19 cellular contexts compared by ENCODE assay signal in genomic region chr2:133821107-133821760, GRCh38.
DNase-seq lines count a peak whose midpoint lies in the region; ATAC-seq and TF ChIP-seq lines count a peak whose summit lies in the region.
"Had no signal": no experiment of that assay in that cellular context is flagged by ENCODE, and none has a peak within 500 bp of the region (broad histone marks: within the 10 kb centered on the region; RNA-seq: fewer than 3 reads in every experiment).

No MANE protein-coding gene starts in this region.

- POLR2A ChIA-PET in SK-N-SH (lab: Yijun Ruan, JAX): no interaction called here

- no peak overlapping the region for H3K4me3 Mint-ChIP-seq in immature natural killer cell
- H3K4me3 Mint-ChIP-seq: activated naive CD4-positive, alpha-beta T cell treated with anti-CD3 and anti-CD28 coated beads, Interleukin-2, amount 10 ng/mL, durations not matched to agents 7 days and 5 days; CD8-positive, alpha-beta memory T cell had no signal

- no peaks in the 10 kb centered on the region for H3K9me3 ChIP-seq in SK-N-SH
- H3K9me3 ChIP-seq: neutrophil had no signal

- CTCF ChIA-PET in SK-N-SH (lab: Yijun Ruan, JAX): no interaction called here

- 0 out of 2 replicates have a peak overlapping the region, but pooled peaks have one; percentile 30 for H2AFZ ChIP-seq in SK-N-SH (ENCODE audit: low read depth)

- no peaks in the 10 kb centered on the region for H3K36me3 Mint-ChIP-seq in immature natural killer cell
- H3K36me3 Mint-ChIP-seq: activated naive CD4-positive, alpha-beta T cell treated with anti-CD3 and anti-CD28 coated beads, Interleukin-2, amount 10 ng/mL, durations not matched to agents 7 days and 5 days; CD8-positive, alpha-beta memory T cell had no signal

- DNase-seq in SK-N-SH (no peak), astrocyte of the hippocampus (ENCODE audit: low read depth, low spot score) (peak; percentile 65), glomerular visceral epithelial cell (ENCODE audit: extremely low spot score) (peak; percentile 72), immature natural killer cell (no peak), left lobe of liver (ENCODE audit: low spot score) (no peak), SIG-M5 (lab: John Stamatoyannopoulos, UW) (no peak), HuH-7 (ENCODE audit: low spot score) (no peak)
- DNase-seq: activated CD4-positive, alpha-beta T cell treated with anti-CD3 and anti-CD28 coated beads for 4 hours; activated CD8-positive, alpha-beta memory T cell treated with anti-CD3 and anti-CD28 coated beads, Interleukin-2, amount 50 U/mL, for 48 hours; activated naive CD4-positive, alpha-beta T cell treated with anti-CD3 and anti-CD28 coated beads, Interleukin-2, amount 10 ng/mL, durations not matched to agents 7 days and 5 days; CD8-positive, alpha-beta memory T cell; effector memory CD4-positive, alpha-beta T cell; H7; NCI-H82; stimulated activated CD4-positive, alpha-beta T cell treated with anti-CD3 and anti-CD28 coated beads, Interleukin-4, amount 100 ng/mL, for 24 hours had no signal

- H3K9me3 Mint-ChIP-seq in immature natural killer cell: peaks cover 0 to 2% (median 0%) of the 10 kb centered on the region in 6 donors
- H3K9me3 Mint-ChIP-seq: activated naive CD4-positive, alpha-beta T cell treated with anti-CD3 and anti-CD28 coated beads, Interleukin-2, amount 10 ng/mL, durations not matched to agents 7 days and 5 days; CD8-positive, alpha-beta memory T cell had no signal

- no peaks in the 10 kb centered on the region for H3K36me3 ChIP-seq in SK-N-SH (replicated peaks in 1 of 2; ENCODE audit: control insufficient read depth in 1 of 2, insufficient read depth in 2 of 2, low read length in 1 of 2)
- H3K36me3 ChIP-seq: neutrophil had no signal

- no peak for ATAC-seq in SK-N-SH treated with all-trans-retinoic acid at 6 μM for 48 hours
- ATAC-seq in left lobe of liver: no peak
- ATAC-seq: Right ventricle myocardium inferior had no signal

- no peak for TF ChIP-seq EP300 in SK-N-SH (IDR thresholded peaks at IDR 0.05; ENCODE audit: borderline replicate concordance in 1 of 2, low read depth in 1 of 2, low read length in 1 of 2)

- no peaks in the 10 kb centered on the region for H3K9me2 ChIP-seq in SK-N-SH

- no peak overlapping the region for H3K27ac Mint-ChIP-seq in immature natural killer cell
- H3K27ac Mint-ChIP-seq: activated naive CD4-positive, alpha-beta T cell treated with anti-CD3 and anti-CD28 coated beads, Interleukin-2, amount 10 ng/mL, durations not matched to agents 7 days and 5 days; CD8-positive, alpha-beta memory T cell had no signal

- no peak overlapping the region for H3K4me2 ChIP-seq in SK-N-SH

- H3K79me2 ChIP-seq in SK-N-SH (ENCODE audit: insufficient read depth): no peaks in the 10 kb centered on the region

- WGBS in SK-N-SH (ENCODE audit: low lambda C conversion rate): 78% methylated on average over 3 of the region's 3 CpGs

- H3K27me3 Mint-ChIP-seq in immature natural killer cell (ENCODE audit: low read depth in 3 of 3): peaks cover 0 to 5% (median 4%) of the 10 kb centered on the region in 3 donors
- H3K27me3 Mint-ChIP-seq: activated naive CD4-positive, alpha-beta T cell treated with anti-CD3 and anti-CD28 coated beads, Interleukin-2, amount 10 ng/mL, durations not matched to agents 7 days and 5 days had no signal

- no peaks in the 10 kb centered on the region for H4K20me1 ChIP-seq in SK-N-SH (ENCODE audit: insufficient read depth)

- peaks cover 24% of the 10 kb centered on the region for H3F3A ChIP-seq in SK-N-SH (replicated peaks; ENCODE audit: insufficient read depth)

- TF ChIP-seq RAD21 in SK-N-SH (IDR thresholded peaks at IDR 0.05; ENCODE audit: low read length): no peak

- H3K9ac ChIP-seq in SK-N-SH: no peak overlapping the region

- H3K4me1 Mint-ChIP-seq in immature natural killer cell: no peaks in the 10 kb centered on the region
- H3K4me1 Mint-ChIP-seq: activated naive CD4-positive, alpha-beta T cell treated with anti-CD3 and anti-CD28 coated beads, Interleukin-2, amount 10 ng/mL, durations not matched to agents 7 days and 5 days; CD8-positive, alpha-beta memory T cell had no signal

- H3K4me1 ChIP-seq in SK-N-SH (ENCODE audit: control insufficient read depth in 1 of 2, insufficient read depth in 2 of 2, low read depth in 1 of 2, low read length in 1 of 2): peaks cover 5 to 40% of the 10 kb centered on the region in 2 experiments

- H3K27me3 ChIP-seq in SK-N-SH (ENCODE audit: insufficient read depth): no peaks in the 10 kb centered on the region
- H3K27me3 ChIP-seq: neutrophil had no signal

- no peak overlapping the region for H3K4me3 ChIP-seq in SK-N-SH (ENCODE audit: low read depth in 2 of 2, low read length in 1 of 2)

- H3K27ac ChIP-seq in SK-N-SH (ENCODE audit: low read depth in 2 of 2, low read length in 1 of 2): peak overlapping the region in 1 of 2 experiments; percentile 25; a peak in 1 of 4 replicates
- H3K27ac ChIP-seq: 22Rv1, neutrophil had no signal

- TF ChIP-seq CTCF in SK-N-SH (IDR thresholded peaks at IDR 0.05): no peak

TF ChIP-seq in SK-N-SH, 30 proteins besides CTCF, POLR2A, EP300 and RAD21 (continues in another document):
- TF ChIP-seq, protein P1, sequence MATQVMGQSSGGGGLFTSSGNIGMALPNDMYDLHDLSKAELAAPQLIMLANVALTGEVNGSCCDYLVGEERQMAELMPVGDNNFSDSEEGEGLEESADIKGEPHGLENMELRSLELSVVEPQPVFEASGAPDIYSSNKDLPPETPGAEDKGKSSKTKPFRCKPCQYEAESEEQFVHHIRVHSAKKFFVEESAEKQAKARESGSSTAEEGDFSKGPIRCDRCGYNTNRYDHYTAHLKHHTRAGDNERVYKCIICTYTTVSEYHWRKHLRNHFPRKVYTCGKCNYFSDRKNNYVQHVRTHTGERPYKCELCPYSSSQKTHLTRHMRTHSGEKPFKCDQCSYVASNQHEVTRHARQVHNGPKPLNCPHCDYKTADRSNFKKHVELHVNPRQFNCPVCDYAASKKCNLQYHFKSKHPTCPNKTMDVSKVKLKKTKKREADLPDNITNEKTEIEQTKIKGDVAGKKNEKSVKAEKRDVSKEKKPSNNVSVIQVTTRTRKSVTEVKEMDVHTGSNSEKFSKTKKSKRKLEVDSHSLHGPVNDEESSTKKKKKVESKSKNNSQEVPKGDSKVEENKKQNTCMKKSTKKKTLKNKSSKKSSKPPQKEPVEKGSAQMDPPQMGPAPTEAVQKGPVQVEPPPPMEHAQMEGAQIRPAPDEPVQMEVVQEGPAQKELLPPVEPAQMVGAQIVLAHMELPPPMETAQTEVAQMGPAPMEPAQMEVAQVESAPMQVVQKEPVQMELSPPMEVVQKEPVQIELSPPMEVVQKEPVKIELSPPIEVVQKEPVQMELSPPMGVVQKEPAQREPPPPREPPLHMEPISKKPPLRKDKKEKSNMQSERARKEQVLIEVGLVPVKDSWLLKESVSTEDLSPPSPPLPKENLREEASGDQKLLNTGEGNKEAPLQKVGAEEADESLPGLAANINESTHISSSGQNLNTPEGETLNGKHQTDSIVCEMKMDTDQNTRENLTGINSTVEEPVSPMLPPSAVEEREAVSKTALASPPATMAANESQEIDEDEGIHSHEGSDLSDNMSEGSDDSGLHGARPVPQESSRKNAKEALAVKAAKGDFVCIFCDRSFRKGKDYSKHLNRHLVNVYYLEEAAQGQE (IDR thresholded peaks at IDR 0.05; ENCODE audit: low read depth, low read length): no peak
- 0 out of 2 replicates have a peak, but pooled peaks have one; percentile 12 for TF ChIP-seq PBX3 (IDR thresholded peaks at IDR 0.05)

TF ChIP-seq in SK-N-SH treated with all-trans-retinoic acid at 6 μM for 48 hours, 23 proteins besides CTCF, POLR2A, EP300 and RAD21 (continues in another document):
- TF ChIP-seq ISL1 (CRISPR knock-in tag; IDR thresholded peaks at IDR 0.05) (no peak), CSRNP3 (CRISPR knock-in tag; IDR thresholded peaks at IDR 0.05) (no peak), BACH2 (CRISPR knock-in tag; IDR thresholded peaks at IDR 0.05; ENCODE audit: borderline replicate concordance) (no peak)
- TF ChIP-seq, protein P2, sequence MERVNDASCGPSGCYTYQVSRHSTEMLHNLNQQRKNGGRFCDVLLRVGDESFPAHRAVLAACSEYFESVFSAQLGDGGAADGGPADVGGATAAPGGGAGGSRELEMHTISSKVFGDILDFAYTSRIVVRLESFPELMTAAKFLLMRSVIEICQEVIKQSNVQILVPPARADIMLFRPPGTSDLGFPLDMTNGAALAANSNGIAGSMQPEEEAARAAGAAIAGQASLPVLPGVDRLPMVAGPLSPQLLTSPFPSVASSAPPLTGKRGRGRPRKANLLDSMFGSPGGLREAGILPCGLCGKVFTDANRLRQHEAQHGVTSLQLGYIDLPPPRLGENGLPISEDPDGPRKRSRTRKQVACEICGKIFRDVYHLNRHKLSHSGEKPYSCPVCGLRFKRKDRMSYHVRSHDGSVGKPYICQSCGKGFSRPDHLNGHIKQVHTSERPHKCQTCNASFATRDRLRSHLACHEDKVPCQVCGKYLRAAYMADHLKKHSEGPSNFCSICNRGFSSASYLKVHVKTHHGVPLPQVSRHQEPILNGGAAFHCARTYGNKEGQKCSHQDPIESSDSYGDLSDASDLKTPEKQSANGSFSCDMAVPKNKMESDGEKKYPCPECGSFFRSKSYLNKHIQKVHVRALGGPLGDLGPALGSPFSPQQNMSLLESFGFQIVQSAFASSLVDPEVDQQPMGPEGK (CRISPR knock-in tag; IDR thresholded peaks at IDR 0.05; ENCODE audit: borderline replicate concordance): no peak

Comparison
In these comparisons a context has a peak if more than half of its experiments do, and no peak if none do; other contexts are left out.
1. DNase-seq: peak in astrocyte of the hippocampus (single experiment) and glomerular visceral epithelial cell (single experiment); none in SK-N-SH (single experiment), immature natural killer cell (0 of 3), left lobe of liver (single experiment), SIG-M5 (single experiment) and HuH-7 (single experiment).